Comparison of ENCODE assay signal across 8 cellular contexts in genomic region chrX:19889582-19890342, GRCh38. TPM values are rescaled to one million over a fixed set of nuclear protein-coding genes. Genes with fewer than 3 reads are reported as not detected.
DNase-seq lines count a peak whose midpoint lies in the region; ATAC-seq and TF ChIP-seq lines count a peak whose summit lies in the region.

No MANE protein-coding gene starts in this region.

- H3K27ac ChIP-seq in ACC112 (ENCODE audit: low read depth, low read length) (peak overlapping the region; percentile 82), caudate nucleus (ENCODE audit: low read depth, low read length) (no peak overlapping the region)

- H3K4me1 ChIP-seq in ACC112 (ENCODE audit: control insufficient read depth, insufficient read depth, low read length, unreplicated experiment) = peaks cover 31% of the 10 kb centered on the region

- H3K27me3 ChIP-seq in ACC112 (ENCODE audit: insufficient read depth, low read length) = no peaks in the 10 kb centered on the region

- no peaks in the 10 kb centered on the region for H3K36me3 ChIP-seq in ACC112 (ENCODE audit: insufficient read depth, low read length)

- H3K4me3 ChIP-seq in ACC112 (ENCODE audit: low read depth, low read length) (no peak overlapping the region), foreskin fibroblast (ENCODE audit: low read depth in 1 of 2, low read length in 2 of 2) (no peak overlapping the region)

- ATAC-seq in GM18861 (IDR thresholded peaks at IDR 0.05; ENCODE audit: unreplicated experiment) = peak; percentile 71

- DNase-seq in HT1080 (ENCODE audit: low read depth) (peak; percentile 63), foreskin fibroblast (peak; percentile 47 to 78), NCI-H2107 treated with DMSO at 0.1 percent for 48 hours (lab: John Stamatoyannopoulos, UW; ENCODE audit: unreplicated experiment) (no peak), caudate nucleus (lab: John Stamatoyannopoulos, UW) (no peak), iPS-NIHi11 (ENCODE audit: low spot score) (no peak)
- DNase-seq in activated CD4-positive, alpha-beta T cell treated with anti-CD3 and anti-CD28 coated beads, Interleukin-2, amount 50 U/mL, for 4 hours = peak; percentile 40

- no peak overlapping the region for H2AFZ ChIP-seq in ACC112 (ENCODE audit: low read length, unreplicated experiment)

- peaks cover 18% of the 10 kb centered on the region for H3K79me2 ChIP-seq in ACC112 (ENCODE audit: control insufficient read depth, insufficient read depth, low read length, unreplicated experiment)

- no peak for TF ChIP-seq CTCF in foreskin fibroblast (IDR thresholded peaks at IDR 0.05; ENCODE audit: low read depth, low read length)

RNA-seq across cellular contexts. Expression of gene SH3KBP1, which starts 2.4 kb away (rescaled TPM):
- total RNA-seq in HT1080 (2014; rRNA removed; shearing (Covaris generic)) = 55.0 and 62.4 TPM in 2 replicates
- polyA plus RNA-seq in HT1080 (2015; cell fraction: cytosol; rRNA removed) = 122 and 137 TPM in 2 replicates
- polyA plus RNA-seq in HT1080 (2015; cell fraction: nucleus; rRNA removed) = 123 and 131 TPM in 2 replicates

Comparison
In these comparisons a context has a peak if more than half of its experiments do, and no peak if none do; other contexts are left out.
1. DNase-seq: peak in HT1080 (single experiment), activated CD4-positive, alpha-beta T cell treated with anti-CD3 and anti-CD28 coated beads, Interleukin-2, amount 50 U/mL, for 4 hours (2 of 2) and foreskin fibroblast (2 of 2); none in NCI-H2107 treated with DMSO at 0.1 percent for 48 hours (single experiment), caudate nucleus (0 of 61) and iPS-NIHi11 (single experiment).